ENCODE assay signal across 16 cellular contexts in genomic region chr10:57692255-57692980, GRCh38.
DNase-seq lines count a peak whose midpoint lies in the region; ATAC-seq and TF ChIP-seq lines count a peak whose summit lies in the region.
"Had no signal": no experiment of that assay in that cellular context is flagged by ENCODE, and none has a peak within 500 bp of the region (broad histone marks: within the 10 kb centered on the region; RNA-seq: fewer than 3 reads in every experiment).

No MANE protein-coding gene starts in this region.

- H3K4me3 ChIP-seq in PC-9 = no peak overlapping the region
- H3K4me3 ChIP-seq: SK-N-MC had no signal

- no peaks in the 10 kb centered on the region for H3K36me3 Mint-ChIP-seq in effector memory CD8-positive, alpha-beta T cell (ENCODE audit: insufficient read depth)
- H3K36me3 Mint-ChIP-seq: activated naive CD8-positive, alpha-beta T cell; CD8-positive, alpha-beta memory T cell; type B pancreatic cell had no signal

- DNase-seq in COLO829 (ENCODE audit: low spot score) (peak; percentile 28), PC-9 (peak; percentile 11 to 38), epidermal melanocyte (ENCODE audit: insufficient read length, low spot score) (peak; percentile 25), myocyte (ENCODE audit: low read depth) (peak; percentile 90), HuH-7 (ENCODE audit: low spot score) (no peak)
- no peak for DNase-seq in effector memory CD8-positive, alpha-beta T cell
- DNase-seq in stimulated activated naive CD4-positive, alpha-beta T cell treated with Interleukin-2 at 50 U/mL for 16 hours (lab: John Stamatoyannopoulos, UW) = no peak
- DNase-seq: activated CD4-positive, alpha-beta T cell treated with anti-CD3 and anti-CD28 coated beads, Interleukin-2, amount 50 U/mL, for 48 hours; CD8-positive, alpha-beta memory T cell; endodermal cell; NCI-H446 treated with DMSO at 0.1 percent for 48 hours; posterior cingulate gyrus had no signal

- no peaks in the 10 kb centered on the region; the same call in 1 of the 2 replicates for H3F3A ChIP-seq in PC-9 (ENCODE audit: insufficient read depth, low read depth)

- no peak for ATAC-seq in effector memory CD8-positive, alpha-beta T cell (replicated peaks)
- ATAC-seq in HG03520 (IDR thresholded peaks at IDR 0.05; ENCODE audit: unreplicated experiment) = no peak

- POLR2A ChIA-PET in PC-9 (lab: Charles Lee; ENCODE audit: unreplicated experiment) = no interaction called here

- H3K9me3 Mint-ChIP-seq in effector memory CD8-positive, alpha-beta T cell = peaks cover 0 to 2% of the 10 kb centered on the region in 2 donors
- H3K9me3 Mint-ChIP-seq: endodermal cell, type B pancreatic cell had no signal

- intact Hi-C loops in PC-9 (cut with micrococcal nuclease; ENCODE audit: unreplicated experiment) = no loop called here

- H3K27ac Mint-ChIP-seq in effector memory CD8-positive, alpha-beta T cell = no peak overlapping the region
- H3K27ac Mint-ChIP-seq: activated naive CD8-positive, alpha-beta T cell; CD8-positive, alpha-beta memory T cell; endodermal cell; type B pancreatic cell had no signal

- no peaks in the 10 kb centered on the region for H3K27me3 ChIP-seq in PC-9 (ENCODE audit: insufficient read depth, low read depth)

- H2AFZ ChIP-seq in PC-9 = 0 out of 2 replicates have a peak overlapping the region, but pooled peaks have one; percentile 5

- no TSS peak for BruUV-seq in PC-9 (replicated peaks; lab: Mats Ljungman, UMichigan)

- CTCF ChIA-PET in PC-9 (lab: Charles Lee) = no interaction called here

- peaks cover 11% of the 10 kb centered on the region; the same call in 1 of the 2 replicates for H3K4me1 ChIP-seq in PC-9 (replicated peaks; ENCODE audit: insufficient read depth)

- no peaks in the 10 kb centered on the region for H3K27me3 Mint-ChIP-seq in effector memory CD8-positive, alpha-beta T cell
- H3K27me3 Mint-ChIP-seq: activated naive CD8-positive, alpha-beta T cell; CD8-positive, alpha-beta memory T cell; type B pancreatic cell had no signal

- no peak overlapping the region for H3K4me3 Mint-ChIP-seq in effector memory CD8-positive, alpha-beta T cell
- H3K4me3 Mint-ChIP-seq: activated naive CD8-positive, alpha-beta T cell; CD8-positive, alpha-beta memory T cell; endodermal cell; type B pancreatic cell had no signal

- no peak overlapping the region for H3K27ac ChIP-seq in PC-9
- H3K27ac ChIP-seq: SK-N-MC had no signal

- TF ChIP-seq CTCF in PC-9 (conservative IDR thresholded peaks at IDR 0.05) = no peak

- H3K9me2 ChIP-seq in PC-9 (ENCODE audit: insufficient read depth) = no peaks in the 10 kb centered on the region

- H4K20me1 ChIP-seq in PC-9 (ENCODE audit: insufficient read depth) = no peaks in the 10 kb centered on the region; the same call in 1 of the 2 replicates

- no peaks in the 10 kb centered on the region for H3K9me3 ChIP-seq in PC-9 (ENCODE audit: insufficient read depth, low read depth)

- H3K4me1 Mint-ChIP-seq in effector memory CD8-positive, alpha-beta T cell (ENCODE audit: low read depth in 2 of 2) = no peaks in the 10 kb centered on the region
- H3K4me1 Mint-ChIP-seq: CD8-positive, alpha-beta memory T cell; endodermal cell had no signal

- no peaks in the 10 kb centered on the region for H3K36me3 ChIP-seq in PC-9 (ENCODE audit: low read depth)

- H3K4me2 ChIP-seq in PC-9 = no peak overlapping the region

- no peaks in the 10 kb centered on the region for H3K79me2 ChIP-seq in PC-9 (ENCODE audit: low read depth)

Comparison
In these comparisons a context has a peak if more than half of its experiments do, and no peak if none do; other contexts are left out.
1. DNase-seq: peak in COLO829 (single experiment), PC-9 (2 of 2), epidermal melanocyte (single experiment) and myocyte (single experiment); none in effector memory CD8-positive, alpha-beta T cell (0 of 3), HuH-7 (single experiment) and stimulated activated naive CD4-positive, alpha-beta T cell treated with Interleukin-2 at 50 U/mL for 16 hours (single experiment).